In genomic region chr17:67378444-67379250, GRCh38 we compare ENCODE assay signal across 8 cellular contexts. TPM values are rescaled to one million over a fixed set of nuclear protein-coding genes. Genes with fewer than 3 reads are reported as not detected.
DNase-seq lines count a peak whose midpoint lies in the region; ATAC-seq and TF ChIP-seq lines count a peak whose summit lies in the region.

No MANE protein-coding gene starts in this region.

- H3K27me3 Mint-ChIP-seq in MCF 10A (ENCODE audit: insufficient read depth, unreplicated experiment): no peaks in the 10 kb centered on the region

- H3K27me3 ChIP-seq in DND-41 (ENCODE audit: insufficient read depth, low read length, poor library complexity): no peaks in the 10 kb centered on the region

- CTCF ChIA-PET in MCF 10A (lab: Yijun Ruan, JAX): interaction anchor here (0.5 to 6.6 kb wide), 43 partner anchors 10 to 956 kb away, joined by 3 to 91 read pairs (median 4); partner anchors contain the start of gene PSMD12

- H3K9me3 ChIP-seq in DND-41 (ENCODE audit: insufficient read depth, low read length, severe bottlenecking): no peaks in the 10 kb centered on the region

- H3K4me3 ChIP-seq in DND-41 (ENCODE audit: low read depth in 1 of 2, low read length in 2 of 2) (peak overlapping the region; percentile 81 to 88), skin epidermis (peak overlapping the region; percentile 51 to 80 (median 69))

- H3K79me2 ChIP-seq in DND-41 (ENCODE audit: insufficient read depth, low read length): peaks cover 3% of the 10 kb centered on the region; the same call in 1 of the 2 replicates

- H3K4me2 ChIP-seq in DND-41 (ENCODE audit: insufficient read depth, low read length): peak overlapping the region; percentile 93

- peaks cover 34% of the 10 kb centered on the region for H3K4me1 ChIP-seq in DND-41 (ENCODE audit: insufficient read depth, low read length)

- H3K9ac ChIP-seq in DND-41 (ENCODE audit: low read depth, low read length): peak overlapping the region; percentile 84

- no peaks in the 10 kb centered on the region for H4K20me1 ChIP-seq in DND-41 (ENCODE audit: insufficient read depth, low read length)

- H3K36me3 ChIP-seq in DND-41 (ENCODE audit: insufficient read depth, low read length): no peaks in the 10 kb centered on the region; the same call in 1 of the 2 replicates

- H3K36me3 Mint-ChIP-seq in MCF 10A (ENCODE audit: insufficient read depth, unreplicated experiment): no peaks in the 10 kb centered on the region

- intact Hi-C loops in MCF 10A (cut with micrococcal nuclease): loop anchor here (1.0 to 10.0 kb wide), 5 partner anchors 97 to 336 kb away; partner anchors contain the start of gene NOL11

- ATAC-seq in DND-41 (ENCODE audit: insufficient read depth, low read depth) (peak; percentile 40), HG02571 (IDR thresholded peaks at IDR 0.05; ENCODE audit: unreplicated experiment) (peak; percentile 26), HG03442 (IDR thresholded peaks at IDR 0.05; ENCODE audit: unreplicated experiment) (no peak)

- TF ChIP-seq CTCF in DND-41 (IDR thresholded peaks at IDR 0.05; ENCODE audit: borderline replicate concordance, extremely low read depth, low read length, poor library complexity, severe bottlenecking) (peak; percentile 85), MCF 10A (IDR thresholded peaks at IDR 0.05; ENCODE audit: unreplicated experiment) (peak; percentile 72)

- DNase-seq in DND-41 (peak; percentile 80), NCI-H2029 (lab: John Stamatoyannopoulos, UW) (peak; percentile 51), UCSD-AML1 (lab: John Stamatoyannopoulos, UW; ENCODE audit: unreplicated experiment) (peak; percentile 72), MCF 10A (ENCODE audit: unreplicated experiment) (peak; percentile 81), iPS-NIHi11 (ENCODE audit: low spot score) (peak; percentile 88)

- TSS peak; percentile 70 for BruUV-seq in MCF 10A (replicated peaks; lab: Mats Ljungman, UMichigan)

- peak overlapping the region; percentile 75 for H3K4me3 Mint-ChIP-seq in MCF 10A (ENCODE audit: unreplicated experiment)

- no peaks in the 10 kb centered on the region for H3K9me3 Mint-ChIP-seq in MCF 10A (ENCODE audit: unreplicated experiment)

- POLR2A ChIA-PET in MCF 10A (lab: Yijun Ruan, JAX): interaction anchor here (0.6 to 5.6 kb wide), 16 partner anchors 12 to 703 kb away, joined by 3 to 54 read pairs (median 4); partner anchors contain the start of genes NOL11 and PSMD12

- H3K27ac Mint-ChIP-seq in MCF 10A (ENCODE audit: low read depth, unreplicated experiment): peak overlapping the region; percentile 44

- H3K27ac ChIP-seq in DND-41 (ENCODE audit: low read length) (peak overlapping the region; percentile 76), skin epidermis (peak overlapping the region; percentile 68 to 94 (median 85))

- H3K4me1 Mint-ChIP-seq in MCF 10A (ENCODE audit: insufficient read depth, unreplicated experiment): peaks cover 14% of the 10 kb centered on the region

- peak overlapping the region; percentile 91 for H2AFZ ChIP-seq in DND-41 (ENCODE audit: low read depth, low read length)

RNA-seq across cellular contexts. Expression of gene PITPNC1, which starts 1.6 kb away (rescaled TPM):
- 28.3 and 40.1 TPM in 2 replicates for total RNA-seq in MCF 10A (2022)

RNA-seq across cellular contexts. Expression of gene PSMD12, which starts 12.3 kb away (rescaled TPM):
- 93.1 and 107 TPM in 2 replicates for total RNA-seq in MCF 10A (2022)
